Comparison of ENCODE assay signal across 8 cellular contexts in the genomic region with DNA sequence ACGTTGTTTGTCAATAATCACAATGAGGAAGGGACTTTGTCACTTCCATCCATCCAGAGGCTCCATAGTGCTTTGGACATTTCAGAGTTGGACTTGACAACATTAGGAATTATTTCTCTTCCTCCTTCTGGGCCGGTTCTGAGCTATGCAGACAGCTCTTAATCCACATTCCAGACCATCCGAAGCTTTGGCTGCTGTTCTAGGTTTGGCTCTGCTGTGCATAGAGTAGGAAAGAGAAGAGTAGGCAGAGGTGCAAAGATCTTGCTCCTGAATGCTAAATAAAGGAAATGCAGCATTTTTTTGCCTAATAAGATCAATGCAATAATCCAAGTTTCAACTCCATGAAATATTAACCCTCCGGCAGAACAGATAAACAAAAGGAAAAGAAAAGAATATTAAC.
"Had no signal": no experiment of that assay in that cellular context is flagged by ENCODE, and none has a peak within 500 bp of the region (broad histone marks: within the 10 kb centered on the region; RNA-seq: fewer than 3 reads in every experiment).

No MANE protein-coding gene starts in this region.

- H3K27me3 ChIP-seq: esophagus squamous epithelium, pancreas, tibial nerve, vagina had no signal

- H3K27ac ChIP-seq: esophagus squamous epithelium, pancreas, tibial nerve, vagina had no signal

- H3K4me1 ChIP-seq: esophagus squamous epithelium, pancreas, vagina had no signal

- DNase-seq: activated CD4-positive, alpha-beta memory T cell treated with anti-CD3 and anti-CD28 coated beads, Interleukin-2, amount 10 ng/mL, durations not matched to agents 7 days and 5 days; activated CD4-positive, alpha-beta T cell treated with anti-CD3 and anti-CD28 coated beads for 1 hour; activated naive CD4-positive, alpha-beta T cell; esophagus squamous epithelium; pancreas; small intestine had no signal

- H3K36me3 ChIP-seq: esophagus squamous epithelium, pancreas, tibial nerve, vagina had no signal

- H3K4me3 ChIP-seq: esophagus squamous epithelium, pancreas, tibial nerve, vagina had no signal

- H3K9me3 ChIP-seq: esophagus squamous epithelium, pancreas, tibial nerve, vagina had no signal
